1 cellular context compared by ENCODE assay signal in genomic region chr17:8189711-8190477, GRCh38.
TF ChIP-seq lines count a peak whose summit lies in the region.

Gene BORCS6, minus strand, starts transcription at chr17:8190180. Its CDS starts 40 bp downstream, at chr17:8190140.

TF ChIP-seq in HepG2, 621 proteins besides CTCF, POLR2A, EP300 and RAD21 (continued from another document and continues in another):
- no peak; the same call in 1 of the 2 replicates for TF ChIP-seq ARID5B (CRISPR knock-in tag; IDR thresholded peaks at IDR 0.05)
- TF ChIP-seq, protein P1, sequence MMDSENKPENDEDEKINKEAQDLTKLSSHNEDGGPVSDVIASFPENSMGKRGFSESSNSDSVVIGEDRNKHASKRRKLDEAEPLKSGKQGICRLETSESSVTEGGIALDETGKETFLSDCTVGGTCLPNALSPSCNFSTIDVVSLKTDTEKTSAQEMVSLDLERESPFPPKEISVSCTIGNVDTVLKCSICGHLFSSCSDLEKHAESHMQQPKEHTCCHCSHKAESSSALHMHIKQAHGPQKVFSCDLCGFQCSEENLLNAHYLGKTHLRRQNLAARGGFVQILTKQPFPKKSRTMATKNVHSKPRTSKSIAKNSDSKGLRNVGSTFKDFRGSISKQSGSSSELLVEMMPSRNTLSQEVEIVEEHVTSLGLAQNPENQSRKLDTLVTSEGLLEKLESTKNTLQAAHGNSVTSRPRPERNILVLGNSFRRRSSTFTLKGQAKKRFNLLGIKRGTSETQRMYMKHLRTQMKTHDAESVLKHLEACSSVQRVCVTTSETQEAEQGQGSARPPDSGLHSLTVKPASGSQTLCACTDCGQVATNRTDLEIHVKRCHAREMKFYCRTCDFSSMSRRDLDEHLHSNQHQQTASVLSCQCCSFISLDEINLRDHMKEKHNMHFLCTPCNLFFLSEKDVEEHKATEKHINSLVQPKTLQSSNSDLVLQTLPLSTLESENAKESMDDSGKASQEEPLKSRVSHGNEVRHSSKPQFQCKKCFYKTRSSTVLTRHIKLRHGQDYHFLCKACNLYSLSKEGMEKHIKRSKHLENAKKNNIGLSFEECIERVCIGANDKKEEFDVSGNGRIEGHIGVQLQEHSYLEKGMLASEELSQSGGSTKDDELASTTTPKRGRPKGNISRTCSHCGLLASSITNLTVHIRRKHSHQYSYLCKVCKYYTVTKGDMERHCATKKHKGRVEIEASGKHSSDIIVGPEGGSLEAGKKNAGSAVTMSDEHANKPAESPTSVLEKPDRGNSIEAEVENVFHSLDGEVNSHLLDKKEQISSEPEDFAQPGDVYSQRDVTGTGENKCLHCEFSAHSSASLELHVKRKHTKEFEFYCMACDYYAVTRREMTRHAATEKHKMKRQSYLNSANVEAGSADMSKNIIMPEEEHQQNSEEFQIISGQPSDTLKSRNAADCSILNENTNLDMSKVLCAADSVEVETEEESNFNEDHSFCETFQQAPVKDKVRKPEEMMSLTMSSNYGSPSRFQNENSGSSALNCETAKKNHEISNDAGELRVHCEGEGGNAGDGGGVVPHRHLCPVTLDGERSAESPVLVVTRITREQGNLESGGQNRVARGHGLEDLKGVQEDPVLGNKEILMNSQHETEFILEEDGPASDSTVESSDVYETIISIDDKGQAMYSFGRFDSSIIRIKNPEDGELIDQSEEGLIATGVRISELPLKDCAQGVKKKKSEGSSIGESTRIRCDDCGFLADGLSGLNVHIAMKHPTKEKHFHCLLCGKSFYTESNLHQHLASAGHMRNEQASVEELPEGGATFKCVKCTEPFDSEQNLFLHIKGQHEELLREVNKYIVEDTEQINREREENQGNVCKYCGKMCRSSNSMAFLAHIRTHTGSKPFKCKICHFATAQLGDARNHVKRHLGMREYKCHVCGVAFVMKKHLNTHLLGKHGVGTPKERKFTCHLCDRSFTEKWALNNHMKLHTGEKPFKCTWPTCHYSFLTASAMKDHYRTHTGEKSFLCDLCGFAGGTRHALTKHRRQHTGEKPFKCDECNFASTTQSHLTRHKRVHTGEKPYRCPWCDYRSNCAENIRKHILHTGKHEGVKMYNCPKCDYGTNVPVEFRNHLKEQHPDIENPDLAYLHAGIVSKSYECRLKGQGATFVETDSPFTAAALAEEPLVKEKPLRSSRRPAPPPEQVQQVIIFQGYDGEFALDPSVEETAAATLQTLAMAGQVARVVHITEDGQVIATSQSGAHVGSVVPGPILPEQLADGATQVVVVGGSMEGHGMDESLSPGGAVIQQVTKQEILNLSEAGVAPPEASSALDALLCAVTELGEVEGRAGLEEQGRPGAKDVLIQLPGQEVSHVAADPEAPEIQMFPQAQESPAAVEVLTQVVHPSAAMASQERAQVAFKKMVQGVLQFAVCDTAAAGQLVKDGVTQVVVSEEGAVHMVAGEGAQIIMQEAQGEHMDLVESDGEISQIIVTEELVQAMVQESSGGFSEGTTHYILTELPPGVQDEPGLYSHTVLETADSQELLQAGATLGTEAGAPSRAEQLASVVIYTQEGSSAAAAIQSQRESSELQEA (CRISPR knock-in tag; IDR thresholded peaks at IDR 0.05; ENCODE audit: not compliant biosample characterization), result peak; percentile 20
- TF ChIP-seq CCDC6 (CRISPR knock-in tag; IDR thresholded peaks at IDR 0.05), result no peak
- TF ChIP-seq ELF1 (CRISPR knock-in tag; IDR thresholded peaks at IDR 0.05), result peak; percentile 95
- TF ChIP-seq ZFP62 (CRISPR knock-in tag; IDR thresholded peaks at IDR 0.05), result no peak
- TF ChIP-seq TEF (CRISPR knock-in tag; IDR thresholded peaks at IDR 0.05), result no peak
- no peak for TF ChIP-seq NFIB (CRISPR knock-in tag; IDR thresholded peaks at IDR 0.05; ENCODE audit: borderline replicate concordance)
- TF ChIP-seq ZNF468 (CRISPR knock-in tag; IDR thresholded peaks at IDR 0.05), result no peak
- TF ChIP-seq, protein P2, sequence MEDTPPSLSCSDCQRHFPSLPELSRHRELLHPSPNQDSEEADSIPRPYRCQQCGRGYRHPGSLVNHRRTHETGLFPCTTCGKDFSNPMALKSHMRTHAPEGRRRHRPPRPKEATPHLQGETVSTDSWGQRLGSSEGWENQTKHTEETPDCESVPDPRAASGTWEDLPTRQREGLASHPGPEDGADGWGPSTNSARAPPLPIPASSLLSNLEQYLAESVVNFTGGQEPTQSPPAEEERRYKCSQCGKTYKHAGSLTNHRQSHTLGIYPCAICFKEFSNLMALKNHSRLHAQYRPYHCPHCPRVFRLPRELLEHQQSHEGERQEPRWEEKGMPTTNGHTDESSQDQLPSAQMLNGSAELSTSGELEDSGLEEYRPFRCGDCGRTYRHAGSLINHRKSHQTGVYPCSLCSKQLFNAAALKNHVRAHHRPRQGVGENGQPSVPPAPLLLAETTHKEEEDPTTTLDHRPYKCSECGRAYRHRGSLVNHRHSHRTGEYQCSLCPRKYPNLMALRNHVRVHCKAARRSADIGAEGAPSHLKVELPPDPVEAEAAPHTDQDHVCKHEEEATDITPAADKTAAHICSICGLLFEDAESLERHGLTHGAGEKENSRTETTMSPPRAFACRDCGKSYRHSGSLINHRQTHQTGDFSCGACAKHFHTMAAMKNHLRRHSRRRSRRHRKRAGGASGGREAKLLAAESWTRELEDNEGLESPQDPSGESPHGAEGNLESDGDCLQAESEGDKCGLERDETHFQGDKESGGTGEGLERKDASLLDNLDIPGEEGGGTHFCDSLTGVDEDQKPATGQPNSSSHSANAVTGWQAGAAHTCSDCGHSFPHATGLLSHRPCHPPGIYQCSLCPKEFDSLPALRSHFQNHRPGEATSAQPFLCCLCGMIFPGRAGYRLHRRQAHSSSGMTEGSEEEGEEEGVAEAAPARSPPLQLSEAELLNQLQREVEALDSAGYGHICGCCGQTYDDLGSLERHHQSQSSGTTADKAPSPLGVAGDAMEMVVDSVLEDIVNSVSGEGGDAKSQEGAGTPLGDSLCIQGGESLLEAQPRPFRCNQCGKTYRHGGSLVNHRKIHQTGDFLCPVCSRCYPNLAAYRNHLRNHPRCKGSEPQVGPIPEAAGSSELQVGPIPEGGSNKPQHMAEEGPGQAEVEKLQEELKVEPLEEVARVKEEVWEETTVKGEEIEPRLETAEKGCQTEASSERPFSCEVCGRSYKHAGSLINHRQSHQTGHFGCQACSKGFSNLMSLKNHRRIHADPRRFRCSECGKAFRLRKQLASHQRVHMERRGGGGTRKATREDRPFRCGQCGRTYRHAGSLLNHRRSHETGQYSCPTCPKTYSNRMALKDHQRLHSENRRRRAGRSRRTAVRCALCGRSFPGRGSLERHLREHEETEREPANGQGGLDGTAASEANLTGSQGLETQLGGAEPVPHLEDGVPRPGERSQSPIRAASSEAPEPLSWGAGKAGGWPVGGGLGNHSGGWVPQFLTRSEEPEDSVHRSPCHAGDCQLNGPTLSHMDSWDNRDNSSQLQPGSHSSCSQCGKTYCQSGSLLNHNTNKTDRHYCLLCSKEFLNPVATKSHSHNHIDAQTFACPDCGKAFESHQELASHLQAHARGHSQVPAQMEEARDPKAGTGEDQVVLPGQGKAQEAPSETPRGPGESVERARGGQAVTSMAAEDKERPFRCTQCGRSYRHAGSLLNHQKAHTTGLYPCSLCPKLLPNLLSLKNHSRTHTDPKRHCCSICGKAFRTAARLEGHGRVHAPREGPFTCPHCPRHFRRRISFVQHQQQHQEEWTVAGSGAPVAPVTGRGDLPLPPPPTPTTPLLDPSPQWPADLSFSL (CRISPR knock-in tag; IDR thresholded peaks at IDR 0.05), result no peak
- TF ChIP-seq, protein P3, sequence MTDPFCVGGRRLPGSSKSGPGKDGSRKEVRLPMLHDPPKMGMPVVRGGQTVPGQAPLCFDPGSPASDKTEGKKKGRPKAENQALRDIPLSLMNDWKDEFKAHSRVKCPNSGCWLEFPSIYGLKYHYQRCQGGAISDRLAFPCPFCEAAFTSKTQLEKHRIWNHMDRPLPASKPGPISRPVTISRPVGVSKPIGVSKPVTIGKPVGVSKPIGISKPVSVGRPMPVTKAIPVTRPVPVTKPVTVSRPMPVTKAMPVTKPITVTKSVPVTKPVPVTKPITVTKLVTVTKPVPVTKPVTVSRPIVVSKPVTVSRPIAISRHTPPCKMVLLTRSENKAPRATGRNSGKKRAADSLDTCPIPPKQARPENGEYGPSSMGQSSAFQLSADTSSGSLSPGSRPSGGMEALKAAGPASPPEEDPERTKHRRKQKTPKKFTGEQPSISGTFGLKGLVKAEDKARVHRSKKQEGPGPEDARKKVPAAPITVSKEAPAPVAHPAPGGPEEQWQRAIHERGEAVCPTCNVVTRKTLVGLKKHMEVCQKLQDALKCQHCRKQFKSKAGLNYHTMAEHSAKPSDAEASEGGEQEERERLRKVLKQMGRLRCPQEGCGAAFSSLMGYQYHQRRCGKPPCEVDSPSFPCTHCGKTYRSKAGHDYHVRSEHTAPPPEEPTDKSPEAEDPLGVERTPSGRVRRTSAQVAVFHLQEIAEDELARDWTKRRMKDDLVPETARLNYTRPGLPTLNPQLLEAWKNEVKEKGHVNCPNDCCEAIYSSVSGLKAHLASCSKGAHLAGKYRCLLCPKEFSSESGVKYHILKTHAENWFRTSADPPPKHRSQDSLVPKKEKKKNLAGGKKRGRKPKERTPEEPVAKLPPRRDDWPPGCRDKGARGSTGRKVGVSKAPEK (CRISPR knock-in tag; IDR thresholded peaks at IDR 0.05; ENCODE audit: borderline replicate concordance), result no peak
- TF ChIP-seq MED8 (CRISPR knock-in tag; IDR thresholded peaks at IDR 0.05; ENCODE audit: insufficient replicate concordance), result peak; percentile 68
- TF ChIP-seq KAT8 (CRISPR knock-in tag; IDR thresholded peaks at IDR 0.05), result peak; percentile 59; the same call in 1 of the 2 replicates
- TF ChIP-seq, protein P4, sequence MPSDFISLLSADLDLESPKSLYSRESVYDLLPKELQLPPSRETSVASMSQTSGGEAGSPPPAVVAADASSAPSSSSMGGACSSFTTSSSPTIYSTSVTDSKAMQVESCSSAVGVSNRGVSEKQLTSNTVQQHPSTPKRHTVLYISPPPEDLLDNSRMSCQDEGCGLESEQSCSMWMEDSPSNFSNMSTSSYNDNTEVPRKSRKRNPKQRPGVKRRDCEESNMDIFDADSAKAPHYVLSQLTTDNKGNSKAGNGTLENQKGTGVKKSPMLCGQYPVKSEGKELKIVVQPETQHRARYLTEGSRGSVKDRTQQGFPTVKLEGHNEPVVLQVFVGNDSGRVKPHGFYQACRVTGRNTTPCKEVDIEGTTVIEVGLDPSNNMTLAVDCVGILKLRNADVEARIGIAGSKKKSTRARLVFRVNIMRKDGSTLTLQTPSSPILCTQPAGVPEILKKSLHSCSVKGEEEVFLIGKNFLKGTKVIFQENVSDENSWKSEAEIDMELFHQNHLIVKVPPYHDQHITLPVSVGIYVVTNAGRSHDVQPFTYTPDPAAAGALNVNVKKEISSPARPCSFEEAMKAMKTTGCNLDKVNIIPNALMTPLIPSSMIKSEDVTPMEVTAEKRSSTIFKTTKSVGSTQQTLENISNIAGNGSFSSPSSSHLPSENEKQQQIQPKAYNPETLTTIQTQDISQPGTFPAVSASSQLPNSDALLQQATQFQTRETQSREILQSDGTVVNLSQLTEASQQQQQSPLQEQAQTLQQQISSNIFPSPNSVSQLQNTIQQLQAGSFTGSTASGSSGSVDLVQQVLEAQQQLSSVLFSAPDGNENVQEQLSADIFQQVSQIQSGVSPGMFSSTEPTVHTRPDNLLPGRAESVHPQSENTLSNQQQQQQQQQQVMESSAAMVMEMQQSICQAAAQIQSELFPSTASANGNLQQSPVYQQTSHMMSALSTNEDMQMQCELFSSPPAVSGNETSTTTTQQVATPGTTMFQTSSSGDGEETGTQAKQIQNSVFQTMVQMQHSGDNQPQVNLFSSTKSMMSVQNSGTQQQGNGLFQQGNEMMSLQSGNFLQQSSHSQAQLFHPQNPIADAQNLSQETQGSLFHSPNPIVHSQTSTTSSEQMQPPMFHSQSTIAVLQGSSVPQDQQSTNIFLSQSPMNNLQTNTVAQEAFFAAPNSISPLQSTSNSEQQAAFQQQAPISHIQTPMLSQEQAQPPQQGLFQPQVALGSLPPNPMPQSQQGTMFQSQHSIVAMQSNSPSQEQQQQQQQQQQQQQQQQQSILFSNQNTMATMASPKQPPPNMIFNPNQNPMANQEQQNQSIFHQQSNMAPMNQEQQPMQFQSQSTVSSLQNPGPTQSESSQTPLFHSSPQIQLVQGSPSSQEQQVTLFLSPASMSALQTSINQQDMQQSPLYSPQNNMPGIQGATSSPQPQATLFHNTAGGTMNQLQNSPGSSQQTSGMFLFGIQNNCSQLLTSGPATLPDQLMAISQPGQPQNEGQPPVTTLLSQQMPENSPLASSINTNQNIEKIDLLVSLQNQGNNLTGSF (CRISPR knock-in tag; IDR thresholded peaks at IDR 0.05), result no peak
- TF ChIP-seq ZNF33B (CRISPR knock-in tag; IDR thresholded peaks at IDR 0.05), result no peak
- TF ChIP-seq FOXA1 (IDR thresholded peaks at IDR 0.05), result no peak
- TF ChIP-seq FOXA1 (CRISPR knock-in tag; IDR thresholded peaks at IDR 0.05), result no peak
- peak; percentile 52 for TF ChIP-seq XRCC5 (optimal IDR thresholded peaks at IDR 0.05; ENCODE audit: low read length)
- TF ChIP-seq ZNF557 (CRISPR knock-in tag; IDR thresholded peaks at IDR 0.05), result no peak
- TF ChIP-seq HIVEP1 (CRISPR knock-in tag; IDR thresholded peaks at IDR 0.05), result peak; percentile 39; the same call in 1 of the 2 replicates
- no peak for TF ChIP-seq DMAP1 (CRISPR knock-in tag; IDR thresholded peaks at IDR 0.05)
- no peak for TF ChIP-seq ZNF24 (IDR thresholded peaks at IDR 0.05)
